In genomic region chr10:115988380-115988779, GRCh38 we compare ENCODE assay signal across 34 cellular contexts.
"Had no signal": no experiment of that assay in that cellular context is flagged by ENCODE, and none has a peak within 500 bp of the region (broad histone marks: within the 10 kb centered on the region; RNA-seq: fewer than 3 reads in every experiment).

No MANE protein-coding gene starts in this region.

- H3K4me3 ChIP-seq: adrenal gland, ascending aorta, body of pancreas, breast epithelium, cardiac muscle cell had no signal

- FAIRE-seq: astrocyte, bronchial epithelial cell had no signal

- H3K4me1 ChIP-seq: adrenal gland, ascending aorta, body of pancreas, breast epithelium had no signal

- H3K27ac ChIP-seq: adrenal gland, ascending aorta, body of pancreas, brain microvascular endothelial cell, breast epithelium, cardiac muscle cell had no signal

- DNase-seq: activated effector memory CD4-positive, alpha-beta T cell treated with anti-CD3 and anti-CD28 coated beads, Interleukin-2, amount 50 U/mL, for 16 hours; activated effector memory CD4-positive, alpha-beta T cell treated with Interleukin-2 at 50 U/mL for 16 hours; activated gamma-delta T cell; activated gamma-delta T cell treated with Interleukin-2 at 50 U/mL for 16 hours; activated naive CD4-positive, alpha-beta T cell; activated naive CD4-positive, alpha-beta T cell treated with anti-CD3 and anti-CD28 coated beads for 36 hours; activated naive CD4-positive, alpha-beta T cell treated with anti-CD3 and anti-CD28 coated beads, Interleukin-2, amount 10 ng/mL, durations not matched to agents 7 days and 5 days; activated naive CD4-positive, alpha-beta T cell treated with anti-CD3 and anti-CD28 coated beads, Interleukin-2, amount 50 U/mL, for 16 hours; activated naive CD4-positive, alpha-beta T cell treated with Interleukin-2 at 50 U/mL for 16 hours; activated naive CD8-positive, alpha-beta T cell treated with anti-CD3 and anti-CD28 coated beads for 36 hours; activated naive CD8-positive, alpha-beta T cell treated with anti-CD3 and anti-CD28 coated beads, Interleukin-2, amount 10 ng/mL, durations not matched to agents 7 days and 5 days; activated naive CD8-positive, alpha-beta T cell treated with anti-CD3 and anti-CD28 coated beads, Interleukin-2, amount 50 U/mL, for 24 hours; activated T-cell treated with anti-CD3 and anti-CD28 coated beads, Interleukin-2, amount 50 U/mL, for 1 hour; activated T-cell treated with anti-CD3 and anti-CD28 coated beads, Interleukin-2, amount 50 U/mL, for 24 hours; activated T-cell treated with anti-CD3 and anti-CD28 coated beads, Interleukin-2, amount 50 U/mL, for 4 hours; activated T-cell treated with anti-CD3 and anti-CD28 coated beads, Interleukin-2, amount 50 U/mL, for 48 hours; activated T-cell treated with anti-CD3 and anti-CD28 coated beads, Interleukin-2, amount 50 U/mL, for 72 hours; adrenal gland; amniotic stem cell; amygdala; anterior cingulate cortex; aorta; body of pancreas; brain microvascular endothelial cell; caudate nucleus; central memory CD4-positive, alpha-beta T cell; cerebellar nuclear complex had no signal

- H3K36me3 ChIP-seq: adrenal gland, ascending aorta, brain microvascular endothelial cell, breast epithelium, cardiac muscle cell had no signal

- H3K9me3 ChIP-seq: adrenal gland, body of pancreas had no signal

- ATAC-seq: activated naive CD4-positive, alpha-beta T cell treated with anti-CD3 and anti-CD28 coated beads, Interleukin-2, amount 50 U/mL, for 72 hours; activated naive CD8-positive, alpha-beta T cell treated with anti-CD3 and anti-CD28 coated beads, Interleukin-2, amount 50 U/mL, for 24 hours; activated T-cell treated with anti-CD3 and anti-CD28 coated beads, Interleukin-2, amount 50 U/mL, for 4 hours; activated T-cell treated with anti-CD3 and anti-CD28 coated beads, Interleukin-2, amount 50 U/mL, for 72 hours; activated T-helper 17 cell treated with anti-CD3 and anti-CD28 coated beads, Interleukin-2, amount 50 U/mL, for 72 hours; body of pancreas had no signal

- H3K27me3 ChIP-seq: adrenal gland, ascending aorta, body of pancreas, brain microvascular endothelial cell, breast epithelium, cardiac muscle cell had no signal
